ENCODE assay signal across 9 cellular contexts in the genomic region with DNA sequence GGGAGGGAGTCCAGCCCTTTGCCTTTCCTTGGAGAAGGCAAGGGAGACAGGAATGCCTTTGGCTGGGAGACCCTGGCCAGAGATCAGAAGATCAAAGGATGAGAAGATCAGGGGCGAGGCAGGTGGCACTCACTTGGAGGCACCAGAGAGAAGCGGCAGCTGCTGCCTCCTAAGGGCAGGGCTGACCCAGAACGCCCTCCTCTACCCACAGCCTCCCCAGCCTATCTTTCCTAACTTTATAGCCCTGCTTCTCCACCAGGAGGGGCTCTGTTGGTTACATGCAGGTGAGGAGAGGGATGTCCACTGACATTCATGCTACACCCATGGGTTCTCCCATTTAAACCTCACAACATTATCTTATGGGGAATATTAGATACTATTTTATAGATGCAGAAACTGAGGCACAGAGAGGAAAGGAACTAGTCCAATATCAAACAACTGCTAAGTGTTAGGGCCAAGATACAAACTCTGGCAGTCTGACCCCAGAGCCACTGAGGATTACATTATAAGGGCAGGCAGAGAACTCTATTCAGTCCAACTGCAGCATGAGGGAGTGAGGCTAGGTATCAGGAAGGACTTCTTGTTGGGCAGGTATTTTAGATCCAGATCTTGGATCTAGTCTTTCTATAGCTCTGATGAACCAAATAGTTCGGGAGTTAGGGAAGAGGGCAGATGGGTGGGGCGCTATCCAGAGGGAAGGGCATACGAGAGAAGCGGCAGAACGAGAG. TPM values are rescaled to one million over a fixed set of nuclear protein-coding genes. Genes with fewer than 3 reads are reported as not detected.
A peak's percentile ranks its signal among the peaks of the same experiment; 100 is the strongest.
DNase-seq lines count a peak whose midpoint lies in the region; ATAC-seq and TF ChIP-seq lines count a peak whose summit lies in the region.
"Had no signal": no experiment of that assay in that cellular context is flagged by ENCODE, and none has a peak within 500 bp of the region (broad histone marks: within the 10 kb centered on the region; RNA-seq: fewer than 3 reads in every experiment).

No MANE protein-coding gene starts in this region.

- H4K20me1 ChIP-seq in Loucy (ENCODE audit: insufficient read depth, low read length, poor library complexity, severe bottlenecking), result no peaks in the 10 kb centered on the region

- CTCF ChIA-PET in Calu3 (lab: Charles Lee), result interaction anchor here (0.9 to 1.2 kb wide), 2 partner anchors 21 to 61 kb away, joined by 3 to 4 read pairs; no protein-coding TSS in a partner anchor

- no peaks in the 10 kb centered on the region for H3K27me3 ChIP-seq in Loucy (ENCODE audit: insufficient read depth, low read length, poor library complexity, severe bottlenecking)
- H3K27me3 ChIP-seq in aorta (ENCODE audit: control insufficient read depth in 1 of 2, insufficient read depth in 2 of 2, low read length in 1 of 2), result no peaks in the 10 kb centered on the region

- intact Hi-C loops in Calu3 (cut with micrococcal nuclease; ENCODE audit: unreplicated experiment) (no loop called here), aorta (cut with DNase I) (loop anchor here in 1 of 2 donors (5.0 kb wide), 1 partner anchor 79 kb away; no protein-coding TSS in a partner anchor)

- no peak overlapping the region for H3K9ac ChIP-seq in Loucy (ENCODE audit: low read depth, low read length, poor library complexity, severe bottlenecking)

- H3K4me1 ChIP-seq in Loucy (ENCODE audit: insufficient read depth, low read length, poor library complexity, severe bottlenecking) (no peaks in the 10 kb centered on the region), aorta (ENCODE audit: control insufficient read depth in 1 of 2, insufficient read depth in 2 of 2, low read length in 2 of 2) (no peaks in the 10 kb centered on the region)

- H3K4me3 Mint-ChIP-seq in Calu3 (ENCODE audit: low read depth, unreplicated experiment) (peak overlapping the region; percentile 55), brain (peak overlapping the region; percentile 55 to 78 (median 68))

- BruUV-seq in Calu3 (replicated peaks; lab: Mats Ljungman, UMichigan), result no TSS peak

- ATAC-seq in GM18520 (IDR thresholded peaks at IDR 0.05; ENCODE audit: unreplicated experiment) (no peak), aorta (ENCODE audit: low FRiP score) (no peak)

- H3K36me3 ChIP-seq in Loucy (ENCODE audit: insufficient read depth, low read length) (no peaks in the 10 kb centered on the region), aorta (ENCODE audit: control insufficient read depth in 1 of 2, insufficient read depth in 2 of 2, low read length in 1 of 2) (no peaks in the 10 kb centered on the region)

- no peaks in the 10 kb centered on the region for H3K9me2 ChIP-seq in Loucy (replicated peaks; ENCODE audit: low read depth, low read length)

- no peaks in the 10 kb centered on the region for H3K79me2 ChIP-seq in Loucy (ENCODE audit: insufficient read depth, low read length)

- H3K27me3 Mint-ChIP-seq in Calu3 (ENCODE audit: unreplicated experiment), result peaks cover 92% of the 10 kb centered on the region
- H3K27me3 Mint-ChIP-seq in brain, result peaks cover 76% of the 10 kb centered on the region

- no peak for TF ChIP-seq CTCF in Calu3 (IDR thresholded peaks at IDR 0.05; ENCODE audit: unreplicated experiment)
- TF ChIP-seq CTCF in Loucy (conservative IDR thresholded peaks at IDR 0.05; ENCODE audit: low read length), result peak; percentile 54
- peak; percentile 12 to 25 for TF ChIP-seq CTCF in brain (conservative IDR thresholded peaks at IDR 0.05)
- no peak for TF ChIP-seq CTCF in GM20000 (IDR thresholded peaks at IDR 0.05; ENCODE audit: extremely low read depth, missing control alignments)

- DNase-seq in Calu3 (peak; percentile 41), myocyte (ENCODE audit: low read depth) (peak; percentile 51), GM20000 (ENCODE audit: low spot score) (no peak), GM03348 (ENCODE audit: low spot score) (no peak), aorta (no peak)
- DNase-seq: SIG-M5 had no signal

- no peak overlapping the region for H3K27ac Mint-ChIP-seq in Calu3 (ENCODE audit: unreplicated experiment)
- no peak overlapping the region for H3K27ac Mint-ChIP-seq in brain

- H3K9me3 Mint-ChIP-seq in Calu3 (ENCODE audit: low read depth, unreplicated experiment), result no peaks in the 10 kb centered on the region
- peaks cover 0 to 11% (median 4%) of the 10 kb centered on the region in 5 experiments for H3K9me3 Mint-ChIP-seq in brain

- H3K4me3 ChIP-seq in Loucy (ENCODE audit: low read length, poor library complexity, severe bottlenecking), result no peak overlapping the region
- H3K4me3 ChIP-seq in aorta (ENCODE audit: low read length in 2 of 2), result peak overlapping the region in 1 of 2 donors; percentile 20

- no peak overlapping the region for H3K4me2 ChIP-seq in Loucy (ENCODE audit: low read depth, low read length, poor library complexity, severe bottlenecking)

- no peaks in the 10 kb centered on the region for H3F3A ChIP-seq in Loucy (ENCODE audit: low read depth)

- no peaks in the 10 kb centered on the region for H3K36me3 Mint-ChIP-seq in Calu3 (ENCODE audit: insufficient read depth, unreplicated experiment)
- no peaks in the 10 kb centered on the region for H3K36me3 Mint-ChIP-seq in brain

- 21 to 26% methylated on average over 8 of the region's 8 CpGs for WGBS in aorta, 2 donors

- H2AFZ ChIP-seq in Loucy (ENCODE audit: low read length), result peak overlapping the region; percentile 20; the same call in 1 of the 2 replicates

- peak overlapping the region in 1 of 2 donors; percentile 34 for H3K27ac ChIP-seq in aorta (ENCODE audit: low read depth in 1 of 2, low read length in 2 of 2)

- H3K4me1 Mint-ChIP-seq in Calu3 (ENCODE audit: low read depth, unreplicated experiment) (peaks cover 8% of the 10 kb centered on the region), brain (peaks cover 19% of the 10 kb centered on the region)

- H3K9me3 ChIP-seq in Loucy (ENCODE audit: insufficient read depth, low read depth, low read length) (no peaks in the 10 kb centered on the region), aorta (ENCODE audit: control insufficient read depth, low read length) (no peaks in the 10 kb centered on the region)

RNA-seq across cellular contexts. Expression of a gene that starts 19.9 kb away (rescaled TPM):
- total RNA-seq in Calu3 (2022) (not detected in 2 replicates), myocyte (0.53 and 0.78 TPM in 2 replicates), aorta (10 to 100 TPM; 31.7 to 35.6 TPM)
- polyA plus RNA-seq in brain (ENCODE audit: insufficient read depth, low read depth, low replicate concordance) (0.66 TPM), aorta (10 to 100 TPM; 11.6 to 67.8 TPM)
- 0.26 TPM for polyA plus RNA-seq in myocyte (2012)

RNA-seq across cellular contexts. Expression of a gene that starts 53.1 kb away (rescaled TPM):
- total RNA-seq in Calu3 (2022) (not detected in 2 replicates), myocyte (not detected in 2 replicates), aorta (1 to 10 TPM; 3.4 to 5.7 TPM)
- polyA plus RNA-seq in brain (ENCODE audit: insufficient read depth, low read depth, low replicate concordance) (0.29 TPM), aorta (1 to 10 TPM in 1 of 2 donors, under 1 TPM in 1; 0.33 to 3.4 TPM)
- polyA plus RNA-seq in myocyte (2012), result 0.25 TPM

Comparison
In these comparisons a context has a peak if more than half of its experiments do, and no peak if none do; other contexts are left out.
1. DNase-seq: peak in Calu3 (single experiment) and myocyte (single experiment); none in GM20000 (single experiment), GM03348 (single experiment) and aorta (0 of 2).
2. CTCF ChIP-seq: peak in Loucy (single experiment) and brain (2 of 2); none in Calu3 (single experiment) and GM20000 (single experiment).
3. RNA of a gene that starts 19.9 kb away (total RNA-seq): 31.7 to 35.6 TPM in aorta; 0.53 to 0.78 TPM in myocyte and not detected in Calu3; every median in the first group is over 10 times any median in the second.